11 cellular contexts compared by ENCODE assay signal in the genomic region with DNA sequence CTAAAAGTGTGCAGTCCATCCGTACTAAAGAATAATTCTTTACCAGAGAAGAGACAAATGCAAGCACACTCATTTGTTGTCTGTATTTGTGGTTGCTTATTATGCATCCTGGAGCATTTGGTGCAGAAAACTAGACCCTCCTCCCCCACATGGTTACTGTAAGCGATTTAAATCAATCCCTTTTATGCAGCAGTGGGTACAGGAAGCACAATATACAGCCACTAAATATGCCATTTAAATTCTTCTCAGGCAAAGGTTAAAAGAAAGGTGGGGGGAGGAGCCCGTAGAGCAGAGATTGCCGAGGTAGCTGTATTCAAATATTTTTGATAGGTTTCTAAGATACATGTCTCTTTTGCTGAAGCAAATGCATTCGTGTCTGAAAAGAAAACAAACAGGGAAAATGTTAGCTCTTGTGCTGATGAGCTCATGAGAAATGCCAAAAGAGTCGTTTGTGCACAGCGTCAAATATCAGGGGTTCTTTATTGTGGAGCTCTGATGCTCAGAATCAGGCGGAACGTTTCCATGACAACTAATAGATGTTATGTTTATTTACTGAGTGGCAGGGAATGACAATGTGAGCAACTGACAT.
A peak's percentile ranks its signal among the peaks of the same experiment; 100 is the strongest.
DNase-seq lines count a peak whose midpoint lies in the region; ATAC-seq, FAIRE-seq and TF ChIP-seq lines count a peak whose summit lies in the region.
"Had no signal": no experiment of that assay in that cellular context is flagged by ENCODE, and none has a peak within 500 bp of the region (broad histone marks: within the 10 kb centered on the region; RNA-seq: fewer than 3 reads in every experiment).

No MANE protein-coding gene starts in this region.

- FAIRE-seq in pancreas (lab: Jason Lieb, UNC), result no peak

- no peak for TF ChIP-seq EP300 in ovary (IDR thresholded peaks at IDR 0.05)

- intact Hi-C loops in dorsolateral prefrontal cortex (cut with DNase I), result no loop called here
- intact Hi-C loops in pancreas (cut with DNase I), result no loop called here
- intact Hi-C loops in psoas muscle (cut with DNase I), result no loop called here
- intact Hi-C loops in ovary (cut with DNase I), result no loop called here

- H3K9me3 Mint-ChIP-seq in progenitor cell of endocrine pancreas (ENCODE audit: low read depth), result no peaks in the 10 kb centered on the region
- H3K9me3 Mint-ChIP-seq: CD4-positive, CD25-positive, alpha-beta regulatory T cell; stimulated activated naive B cell treated with anti-CD40 and anti-IgM and Interleukin-4, amounts not matched to agents 10 μg/mL and 1 μg/mL and 100 μg/mL, for 72 hours had no signal

- WGBS in pancreas, 2 donors, result 33 to 40% methylated on average over 9 of the region's 9 CpGs
- 19 to 23% (median 22%) methylated on average over 9 of the region's 9 CpGs for WGBS in psoas muscle, 3 donors
- 9 to 14% (median 13%) methylated on average over 9 of the region's 9 CpGs for WGBS in ovary, 3 donors

- H3K27ac Mint-ChIP-seq in progenitor cell of endocrine pancreas, result no peak overlapping the region
- H3K27ac Mint-ChIP-seq: CD4-positive, CD25-positive, alpha-beta regulatory T cell; stimulated activated naive B cell treated with anti-CD40 and anti-IgM and Interleukin-4, amounts not matched to agents 10 μg/mL and 1 μg/mL and 100 μg/mL, for 72 hours had no signal

- peak overlapping the region; percentile 34 to 98 (median 89) for H3K27ac ChIP-seq in dorsolateral prefrontal cortex
- peak overlapping the region in 1 of 4 donors; percentile 15 for H3K27ac ChIP-seq in pancreas
- H3K27ac ChIP-seq in psoas muscle, result no peak overlapping the region
- no peak overlapping the region for H3K27ac ChIP-seq in ovary

- H3K9me3 ChIP-seq in pancreas, result no peaks in the 10 kb centered on the region
- no peaks in the 10 kb centered on the region for H3K9me3 ChIP-seq in psoas muscle
- no peaks in the 10 kb centered on the region for H3K9me3 ChIP-seq in ovary

- ATAC-seq in pancreas, result peak in 3 of 4 donors; percentile 23 to 83 (median 82)
- no peak for ATAC-seq in psoas muscle
- ATAC-seq in HG03045 (IDR thresholded peaks at IDR 0.05; ENCODE audit: unreplicated experiment), result no peak
- ATAC-seq: stimulated activated naive B cell treated with anti-CD40 and anti-IgM and Interleukin-4, amounts not matched to agents 10 μg/mL and 1 μg/mL and 100 μg/mL, for 72 hours had no signal

- H3K4me1 ChIP-seq in pancreas (peaks cover 0 to 10% (median 0%) of the 10 kb centered on the region in 3 donors), psoas muscle (no peaks in the 10 kb centered on the region), ovary (ENCODE audit: insufficient read depth) (no peaks in the 10 kb centered on the region)

- H3K4me3 Mint-ChIP-seq in progenitor cell of endocrine pancreas (ENCODE audit: low read depth), result no peak overlapping the region
- H3K4me3 Mint-ChIP-seq: CD4-positive, CD25-positive, alpha-beta regulatory T cell; stimulated activated naive B cell treated with anti-CD40 and anti-IgM and Interleukin-4, amounts not matched to agents 10 μg/mL and 1 μg/mL and 100 μg/mL, for 72 hours had no signal

- H3K36me3 Mint-ChIP-seq in progenitor cell of endocrine pancreas (ENCODE audit: insufficient read depth), result no peaks in the 10 kb centered on the region
- H3K36me3 Mint-ChIP-seq: CD4-positive, CD25-positive, alpha-beta regulatory T cell; stimulated activated naive B cell treated with anti-CD40 and anti-IgM and Interleukin-4, amounts not matched to agents 10 μg/mL and 1 μg/mL and 100 μg/mL, for 72 hours had no signal

- DNase-seq in H4 (ENCODE audit: low spot score) (peak; percentile 55), NCI-H2196 treated with DMSO at 0.1 percent for 48 hours (lab: John Stamatoyannopoulos, UW; ENCODE audit: unreplicated experiment) (peak; percentile 3), dorsolateral prefrontal cortex (peak in 2 of 10 donors; percentile 29 to 54), pancreas (no peak), progenitor cell of endocrine pancreas (ENCODE audit: low spot score, unreplicated experiment) (no peak), psoas muscle (no peak), ovary (no peak)
- DNase-seq: CD4-positive, CD25-positive, alpha-beta regulatory T cell; SIG-M5; stimulated activated naive B cell treated with anti-CD40 and anti-IgM and Interleukin-4, amounts not matched to agents 10 μg/mL and 1 μg/mL and 100 μg/mL, for 72 hours had no signal

- H3K4me3 ChIP-seq in dorsolateral prefrontal cortex (peak overlapping the region in 58 of 59 donors; percentile 3 to 65 (median 39)), pancreas (no peak overlapping the region), psoas muscle (no peak overlapping the region), ovary (no peak overlapping the region)

- no peaks in the 10 kb centered on the region for H3K27me3 Mint-ChIP-seq in progenitor cell of endocrine pancreas

- no peaks in the 10 kb centered on the region for H3K36me3 ChIP-seq in pancreas
- no peaks in the 10 kb centered on the region for H3K36me3 ChIP-seq in psoas muscle (ENCODE audit: insufficient read depth in 1 of 2, low read depth in 1 of 2)
- H3K36me3 ChIP-seq in ovary, result no peaks in the 10 kb centered on the region

- TF ChIP-seq CTCF in dorsolateral prefrontal cortex (IDR thresholded peaks at IDR 0.05 in 54 of 56, conservative IDR thresholded peaks at IDR 0.05 in 2 of 56; ENCODE audit: low read depth in 1 of 56, partially characterized antibody in 56 of 56) (no peak), pancreas (IDR thresholded peaks at IDR 0.05) (no peak), progenitor cell of endocrine pancreas (IDR thresholded peaks at IDR 0.05; ENCODE audit: unreplicated experiment) (no peak), psoas muscle (IDR thresholded peaks at IDR 0.05) (no peak), ovary (IDR thresholded peaks at IDR 0.05) (no peak)

- peaks cover 13% of the 10 kb centered on the region for H3K4me1 Mint-ChIP-seq in progenitor cell of endocrine pancreas (ENCODE audit: low read depth)
- H3K4me1 Mint-ChIP-seq: CD4-positive, CD25-positive, alpha-beta regulatory T cell; stimulated activated naive B cell treated with anti-CD40 and anti-IgM and Interleukin-4, amounts not matched to agents 10 μg/mL and 1 μg/mL and 100 μg/mL, for 72 hours had no signal

- no peak for TF ChIP-seq POLR2A in ovary (IDR thresholded peaks at IDR 0.05)

- no peaks in the 10 kb centered on the region for H3K27me3 ChIP-seq in dorsolateral prefrontal cortex
- H3K27me3 ChIP-seq in pancreas, result no peaks in the 10 kb centered on the region
- no peaks in the 10 kb centered on the region for H3K27me3 ChIP-seq in psoas muscle (ENCODE audit: insufficient read depth in 3 of 3, low read length in 2 of 3)
- H3K27me3 ChIP-seq in ovary, result no peaks in the 10 kb centered on the region

Comparison
In these comparisons a context has a peak if more than half of its experiments do, and no peak if none do; other contexts are left out.
1. DNase-seq: peak in H4 (single experiment) and NCI-H2196 treated with DMSO at 0.1 percent for 48 hours (single experiment); none in pancreas (0 of 6), progenitor cell of endocrine pancreas (single experiment), psoas muscle (0 of 2) and ovary (0 of 5).
2. H3K27ac ChIP-seq: peak in dorsolateral prefrontal cortex (59 of 59); none in psoas muscle (single experiment) and ovary (0 of 2).
3. H3K4me3 ChIP-seq: peak in dorsolateral prefrontal cortex (58 of 59); none in pancreas (0 of 4), psoas muscle (single experiment) and ovary (single experiment).
4. ATAC-seq: peak in pancreas (3 of 4); none in psoas muscle (0 of 4) and HG03045 (single experiment).